14 cellular contexts compared by ENCODE assay signal in genomic region chr9:69385474-69386091, GRCh38.
DNase-seq lines count a peak whose midpoint lies in the region; ATAC-seq and TF ChIP-seq lines count a peak whose summit lies in the region.
"Had no signal": no experiment of that assay in that cellular context is flagged by ENCODE, and none has a peak within 500 bp of the region (broad histone marks: within the 10 kb centered on the region; RNA-seq: fewer than 3 reads in every experiment).

No MANE protein-coding gene starts in this region.

- intact Hi-C loops in PC-9 (cut with micrococcal nuclease; ENCODE audit: unreplicated experiment): loop anchor here (10.0 kb wide), 2 partner anchors 121 to 351 kb away; partner anchors contain the start of gene FXN

- H2AFZ ChIP-seq in PC-9: no peak overlapping the region
- H2AFZ ChIP-seq: GM23248, parathyroid adenoma had no signal

- POLR2A ChIA-PET in PC-9 (lab: Charles Lee; ENCODE audit: unreplicated experiment): interaction anchor here (0.7 kb wide), 2 partner anchors 9 to 726 kb away, joined by 4 to 7 read pairs; no protein-coding TSS in a partner anchor

- no peak for ATAC-seq in GM21526 (IDR thresholded peaks at IDR 0.05; ENCODE audit: low FRiP score, unreplicated experiment)
- no peak for ATAC-seq in GM19397 (IDR thresholded peaks at IDR 0.05; ENCODE audit: unreplicated experiment)
- no peak for ATAC-seq in HG03469 (IDR thresholded peaks at IDR 0.05; ENCODE audit: unreplicated experiment)
- ATAC-seq: HepG2, SK-N-SH treated with all-trans-retinoic acid at 6 μM for 48 hours had no signal

- H3K36me3 ChIP-seq in BLaER1: no peaks in the 10 kb centered on the region
- no peaks in the 10 kb centered on the region for H3K36me3 ChIP-seq in PC-9 (ENCODE audit: low read depth)

- peaks cover 11% of the 10 kb centered on the region for H3K4me1 ChIP-seq in BLaER1
- peaks cover 44% of the 10 kb centered on the region for H3K4me1 ChIP-seq in PC-9 (replicated peaks; ENCODE audit: insufficient read depth)
- H3K4me1 ChIP-seq: parathyroid adenoma had no signal

- peaks cover 18% of the 10 kb centered on the region; the same call in 1 of the 2 replicates for H3F3A ChIP-seq in PC-9 (ENCODE audit: insufficient read depth, low read depth)

- no peak overlapping the region for H3K27ac Mint-ChIP-seq in endothelial cell (ENCODE audit: unreplicated experiment)

- H3K4me3 ChIP-seq in BLaER1 (no peak overlapping the region), LNCaP clone FGC (ENCODE audit: low read depth, low read length) (no peak overlapping the region), PC-9 (no peak overlapping the region)
- H3K4me3 ChIP-seq: GM23248 had no signal

- H3K36me3 Mint-ChIP-seq in endothelial cell (ENCODE audit: low read depth, unreplicated experiment): peaks cover 3% of the 10 kb centered on the region

- H3K27me3 ChIP-seq in BLaER1: no peaks in the 10 kb centered on the region
- no peaks in the 10 kb centered on the region for H3K27me3 ChIP-seq in PC-9 (ENCODE audit: insufficient read depth, low read depth)

- H4K20me1 ChIP-seq in BLaER1 (no peaks in the 10 kb centered on the region), PC-9 (ENCODE audit: insufficient read depth) (no peaks in the 10 kb centered on the region)

- H3K9me3 Mint-ChIP-seq in endothelial cell (ENCODE audit: unreplicated experiment): no peaks in the 10 kb centered on the region

- CTCF ChIA-PET in PC-9 (lab: Charles Lee): no interaction called here

- no peak overlapping the region for H3K4me3 Mint-ChIP-seq in endothelial cell (ENCODE audit: unreplicated experiment)

- no peaks in the 10 kb centered on the region for H3K27me3 Mint-ChIP-seq in endothelial cell (ENCODE audit: unreplicated experiment)

- TF ChIP-seq CTCF in LNCaP clone FGC (IDR thresholded peaks at IDR 0.05; ENCODE audit: control insufficient read depth, extremely low read depth, insufficient read depth): no peak
- no peak for TF ChIP-seq CTCF in PC-9 (conservative IDR thresholded peaks at IDR 0.05)
- TF ChIP-seq CTCF in endothelial cell (IDR thresholded peaks at IDR 0.05; ENCODE audit: unreplicated experiment): no peak

- H3K4me2 ChIP-seq in BLaER1 (peak overlapping the region; percentile 37), PC-9 (no peak overlapping the region)

- DNase-seq in LNCaP clone FGC (ENCODE audit: low read depth): peak; percentile 75
- DNase-seq in PC-9: peak; percentile 54 to 69
- DNase-seq in iPS-NIHi7 (ENCODE audit: extremely low spot score): peak; percentile 70
- no peak for DNase-seq in endothelial cell (ENCODE audit: low spot score)
- DNase-seq: Calu3, GM23248, NCI-H1048 had no signal

- H3K9me3 ChIP-seq in BLaER1 (no peaks in the 10 kb centered on the region), PC-9 (ENCODE audit: insufficient read depth, low read depth) (no peaks in the 10 kb centered on the region)

- no peak overlapping the region for H3K9ac ChIP-seq in BLaER1
- H3K9ac ChIP-seq: GM23248, parathyroid adenoma had no signal

- no peaks in the 10 kb centered on the region for H3K9me2 ChIP-seq in PC-9 (ENCODE audit: insufficient read depth)

- BruUV-seq in PC-9 (replicated peaks; lab: Mats Ljungman, UMichigan): no TSS peak

- H3K4me1 Mint-ChIP-seq in endothelial cell (ENCODE audit: unreplicated experiment): peaks cover 4% of the 10 kb centered on the region

- no peaks in the 10 kb centered on the region for H3K79me2 ChIP-seq in PC-9 (ENCODE audit: low read depth)
- H3K79me2 ChIP-seq: parathyroid adenoma had no signal

- H3K27ac ChIP-seq in BLaER1 (no peak overlapping the region), PC-9 (no peak overlapping the region)
- H3K27ac ChIP-seq: GM23248, parathyroid adenoma had no signal
